Comparison of ENCODE assay signal across 1 cellular context in the genomic region with DNA sequence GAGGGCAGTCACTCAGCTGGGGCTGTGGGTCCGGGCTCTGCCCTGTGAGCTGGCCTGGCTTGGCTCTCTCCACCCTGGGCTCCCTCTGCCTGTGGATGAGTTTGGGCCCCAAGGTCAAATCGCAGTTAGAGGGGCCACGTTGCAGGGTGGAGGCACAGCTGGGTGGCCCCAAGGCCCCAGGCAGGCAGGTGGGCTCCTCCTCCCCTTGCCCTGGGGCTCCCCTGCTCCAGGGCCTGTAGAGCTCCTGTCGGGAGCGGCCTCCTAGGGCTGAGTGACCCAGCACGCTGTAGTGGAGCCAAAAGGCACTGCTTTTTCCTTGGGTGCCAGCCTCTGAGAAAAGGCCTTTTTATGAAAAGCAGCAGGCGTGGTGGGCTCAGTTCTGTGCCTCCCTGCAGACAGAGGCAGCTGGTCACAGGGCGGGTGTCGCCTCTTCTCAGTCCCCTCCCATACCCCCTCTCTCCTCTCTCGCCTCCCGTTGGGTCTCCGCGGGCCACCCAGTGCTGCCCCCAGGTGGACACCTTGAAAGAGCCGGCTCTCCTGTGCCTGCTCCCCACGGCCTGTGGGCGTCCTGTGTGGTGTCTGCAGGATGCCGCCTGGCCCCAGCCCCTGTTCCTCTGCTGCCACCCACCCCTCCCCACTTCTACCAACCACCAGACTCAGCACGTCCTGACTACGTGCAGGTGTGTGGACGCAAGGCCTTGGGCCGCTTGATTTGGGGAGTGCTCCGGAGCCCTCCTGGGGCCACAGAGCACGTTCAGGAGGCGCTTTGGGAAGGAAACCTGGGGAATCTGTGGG.
A peak's percentile ranks its signal among the peaks of the same experiment; 100 is the strongest.
TF ChIP-seq lines count a peak whose summit lies in the region.

No MANE protein-coding gene starts in this region.

TF ChIP-seq in HepG2, 621 proteins besides CTCF, POLR2A, EP300 and RAD21 (continued from another document and continues in another):
- TF ChIP-seq HMGXB4 (CRISPR knock-in tag; IDR thresholded peaks at IDR 0.05; ENCODE audit: borderline replicate concordance in 1 of 2, low read depth in 1 of 2) = peak; percentile 65 to 89
- TF ChIP-seq ZNF34 (CRISPR knock-in tag; IDR thresholded peaks at IDR 0.05; ENCODE audit: borderline replicate concordance) = no peak
- no peak for TF ChIP-seq MLXIP (CRISPR knock-in tag; IDR thresholded peaks at IDR 0.05; ENCODE audit: borderline replicate concordance)
- TF ChIP-seq YEATS2 (CRISPR knock-in tag; IDR thresholded peaks at IDR 0.05; ENCODE audit: borderline replicate concordance) = 0 out of 2 replicates have a peak, but pooled peaks have one; percentile 41
- TF ChIP-seq HNRNPH1 (optimal IDR thresholded peaks at IDR 0.05; ENCODE audit: low read depth, low read length) = no peak
- 0 out of 2 replicates have a peak, but pooled peaks have one; percentile 20 for TF ChIP-seq FOXK1 (CRISPR knock-in tag; IDR thresholded peaks at IDR 0.05; ENCODE audit: borderline replicate concordance, low read depth)
- TF ChIP-seq ZNF280B (CRISPR knock-in tag; IDR thresholded peaks at IDR 0.05; ENCODE audit: borderline replicate concordance) = peak; percentile 68
- no peak for TF ChIP-seq TSC22D2 (CRISPR knock-in tag; IDR thresholded peaks at IDR 0.05; ENCODE audit: borderline replicate concordance)
- 0 out of 2 replicates have a peak, but pooled peaks have one; percentile 32 for TF ChIP-seq ZNF678 (CRISPR knock-in tag; IDR thresholded peaks at IDR 0.05)
- TF ChIP-seq, protein P1, sequence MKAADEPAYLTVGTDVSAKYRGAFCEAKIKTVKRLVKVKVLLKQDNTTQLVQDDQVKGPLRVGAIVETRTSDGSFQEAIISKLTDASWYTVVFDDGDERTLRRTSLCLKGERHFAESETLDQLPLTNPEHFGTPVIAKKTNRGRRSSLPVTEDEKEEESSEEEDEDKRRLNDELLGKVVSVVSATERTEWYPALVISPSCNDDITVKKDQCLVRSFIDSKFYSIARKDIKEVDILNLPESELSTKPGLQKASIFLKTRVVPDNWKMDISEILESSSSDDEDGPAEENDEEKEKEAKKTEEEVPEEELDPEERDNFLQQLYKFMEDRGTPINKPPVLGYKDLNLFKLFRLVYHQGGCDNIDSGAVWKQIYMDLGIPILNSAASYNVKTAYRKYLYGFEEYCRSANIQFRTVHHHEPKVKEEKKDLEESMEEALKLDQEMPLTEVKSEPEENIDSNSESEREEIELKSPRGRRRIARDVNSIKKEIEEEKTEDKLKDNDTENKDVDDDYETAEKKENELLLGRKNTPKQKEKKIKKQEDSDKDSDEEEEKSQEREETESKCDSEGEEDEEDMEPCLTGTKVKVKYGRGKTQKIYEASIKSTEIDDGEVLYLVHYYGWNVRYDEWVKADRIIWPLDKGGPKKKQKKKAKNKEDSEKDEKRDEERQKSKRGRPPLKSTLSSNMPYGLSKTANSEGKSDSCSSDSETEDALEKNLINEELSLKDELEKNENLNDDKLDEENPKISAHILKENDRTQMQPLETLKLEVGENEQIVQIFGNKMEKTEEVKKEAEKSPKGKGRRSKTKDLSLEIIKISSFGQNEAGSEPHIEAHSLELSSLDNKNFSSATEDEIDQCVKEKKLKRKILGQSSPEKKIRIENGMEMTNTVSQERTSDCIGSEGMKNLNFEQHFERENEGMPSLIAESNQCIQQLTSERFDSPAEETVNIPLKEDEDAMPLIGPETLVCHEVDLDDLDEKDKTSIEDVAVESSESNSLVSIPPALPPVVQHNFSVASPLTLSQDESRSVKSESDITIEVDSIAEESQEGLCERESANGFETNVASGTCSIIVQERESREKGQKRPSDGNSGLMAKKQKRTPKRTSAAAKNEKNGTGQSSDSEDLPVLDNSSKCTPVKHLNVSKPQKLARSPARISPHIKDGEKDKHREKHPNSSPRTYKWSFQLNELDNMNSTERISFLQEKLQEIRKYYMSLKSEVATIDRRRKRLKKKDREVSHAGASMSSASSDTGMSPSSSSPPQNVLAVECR (CRISPR knock-in tag; IDR thresholded peaks at IDR 0.05; ENCODE audit: borderline replicate concordance) = peak; percentile 52; the same call in 1 of the 2 replicates
- TF ChIP-seq, protein P2, sequence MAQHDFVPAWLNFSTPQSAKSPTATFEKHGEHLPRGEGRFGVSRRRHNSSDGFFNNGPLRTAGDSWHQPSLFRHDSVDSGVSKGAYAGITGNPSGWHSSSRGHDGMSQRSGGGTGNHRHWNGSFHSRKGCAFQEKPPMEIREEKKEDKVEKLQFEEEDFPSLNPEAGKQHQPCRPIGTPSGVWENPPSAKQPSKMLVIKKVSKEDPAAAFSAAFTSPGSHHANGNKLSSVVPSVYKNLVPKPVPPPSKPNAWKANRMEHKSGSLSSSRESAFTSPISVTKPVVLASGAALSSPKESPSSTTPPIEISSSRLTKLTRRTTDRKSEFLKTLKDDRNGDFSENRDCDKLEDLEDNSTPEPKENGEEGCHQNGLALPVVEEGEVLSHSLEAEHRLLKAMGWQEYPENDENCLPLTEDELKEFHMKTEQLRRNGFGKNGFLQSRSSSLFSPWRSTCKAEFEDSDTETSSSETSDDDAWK (CRISPR knock-in tag; IDR thresholded peaks at IDR 0.05) = no peak
- no peak for TF ChIP-seq CCDC6 (CRISPR knock-in tag; IDR thresholded peaks at IDR 0.05)
- no peak for TF ChIP-seq ATF1 (CRISPR knock-in tag; IDR thresholded peaks at IDR 0.05)
- TF ChIP-seq, protein P3, sequence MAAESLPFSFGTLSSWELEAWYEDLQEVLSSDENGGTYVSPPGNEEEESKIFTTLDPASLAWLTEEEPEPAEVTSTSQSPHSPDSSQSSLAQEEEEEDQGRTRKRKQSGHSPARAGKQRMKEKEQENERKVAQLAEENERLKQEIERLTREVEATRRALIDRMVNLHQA (CRISPR knock-in tag; IDR thresholded peaks at IDR 0.05) = 0 out of 2 replicates have a peak, but pooled peaks have one; percentile 59
- no peak for TF ChIP-seq CERS6 (CRISPR knock-in tag; IDR thresholded peaks at IDR 0.05)
- no peak for TF ChIP-seq ZNF124 (CRISPR knock-in tag; IDR thresholded peaks at IDR 0.05)
- TF ChIP-seq ZNF562 (CRISPR knock-in tag; IDR thresholded peaks at IDR 0.05; ENCODE audit: borderline replicate concordance) = no peak
- TF ChIP-seq GTF3A (CRISPR knock-in tag; conservative IDR thresholded peaks at IDR 0.05) = no peak
- no peak for TF ChIP-seq MED8 (CRISPR knock-in tag; IDR thresholded peaks at IDR 0.05; ENCODE audit: insufficient replicate concordance)
- TF ChIP-seq ZNF501 (CRISPR knock-in tag; IDR thresholded peaks at IDR 0.05) = no peak
- peak; percentile 45; the same call in 1 of the 2 replicates for TF ChIP-seq ERF (CRISPR knock-in tag; IDR thresholded peaks at IDR 0.05)
- TF ChIP-seq ZNF30 (CRISPR knock-in tag; IDR thresholded peaks at IDR 0.05) = no peak
- TF ChIP-seq BORCS8-MEF2B (CRISPR knock-in tag; IDR thresholded peaks at IDR 0.05) = no peak; the same call in 1 of the 2 replicates
- no peak for TF ChIP-seq ZNF615 (CRISPR knock-in tag; IDR thresholded peaks at IDR 0.05; ENCODE audit: borderline replicate concordance)
- no peak for TF ChIP-seq ATF5 (CRISPR knock-in tag; IDR thresholded peaks at IDR 0.05; ENCODE audit: low read depth)
- TF ChIP-seq, protein P4, sequence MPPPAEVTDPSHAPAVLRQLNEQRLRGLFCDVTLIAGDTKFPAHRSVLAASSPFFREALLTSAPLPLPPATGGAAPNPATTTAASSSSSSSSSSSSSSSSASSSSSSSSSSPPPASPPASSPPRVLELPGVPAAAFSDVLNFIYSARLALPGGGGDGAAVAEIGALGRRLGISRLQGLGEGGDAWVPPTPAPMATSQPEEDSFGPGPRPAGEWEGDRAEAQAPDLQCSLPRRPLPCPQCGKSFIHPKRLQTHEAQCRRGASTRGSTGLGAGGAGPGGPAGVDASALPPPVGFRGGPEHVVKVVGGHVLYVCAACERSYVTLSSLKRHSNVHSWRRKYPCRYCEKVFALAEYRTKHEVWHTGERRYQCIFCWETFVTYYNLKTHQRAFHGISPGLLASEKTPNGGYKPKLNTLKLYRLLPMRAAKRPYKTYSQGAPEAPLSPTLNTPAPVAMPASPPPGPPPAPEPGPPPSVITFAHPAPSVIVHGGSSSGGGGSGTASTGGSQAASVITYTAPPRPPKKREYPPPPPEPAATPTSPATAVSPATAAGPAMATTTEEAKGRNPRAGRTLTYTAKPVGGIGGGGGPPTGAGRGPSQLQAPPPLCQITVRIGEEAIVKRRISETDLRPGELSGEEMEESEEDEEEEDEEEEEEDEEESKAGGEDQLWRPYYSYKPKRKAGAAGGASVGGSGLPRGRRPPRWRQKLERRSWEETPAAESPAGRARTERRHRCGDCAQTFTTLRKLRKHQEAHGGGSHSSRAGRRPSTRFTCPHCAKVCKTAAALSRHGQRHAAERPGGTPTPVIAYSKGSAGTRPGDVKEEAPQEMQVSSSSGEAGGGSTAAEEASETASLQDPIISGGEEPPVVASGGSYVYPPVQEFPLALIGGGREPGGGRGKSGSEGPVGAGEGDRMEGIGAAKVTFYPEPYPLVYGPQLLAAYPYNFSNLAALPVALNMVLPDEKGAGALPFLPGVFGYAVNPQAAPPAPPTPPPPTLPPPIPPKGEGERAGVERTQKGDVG (CRISPR knock-in tag; IDR thresholded peaks at IDR 0.05; ENCODE audit: borderline replicate concordance) = peak; percentile 67; the same call in 1 of the 2 replicates
- TF ChIP-seq, protein P5, sequence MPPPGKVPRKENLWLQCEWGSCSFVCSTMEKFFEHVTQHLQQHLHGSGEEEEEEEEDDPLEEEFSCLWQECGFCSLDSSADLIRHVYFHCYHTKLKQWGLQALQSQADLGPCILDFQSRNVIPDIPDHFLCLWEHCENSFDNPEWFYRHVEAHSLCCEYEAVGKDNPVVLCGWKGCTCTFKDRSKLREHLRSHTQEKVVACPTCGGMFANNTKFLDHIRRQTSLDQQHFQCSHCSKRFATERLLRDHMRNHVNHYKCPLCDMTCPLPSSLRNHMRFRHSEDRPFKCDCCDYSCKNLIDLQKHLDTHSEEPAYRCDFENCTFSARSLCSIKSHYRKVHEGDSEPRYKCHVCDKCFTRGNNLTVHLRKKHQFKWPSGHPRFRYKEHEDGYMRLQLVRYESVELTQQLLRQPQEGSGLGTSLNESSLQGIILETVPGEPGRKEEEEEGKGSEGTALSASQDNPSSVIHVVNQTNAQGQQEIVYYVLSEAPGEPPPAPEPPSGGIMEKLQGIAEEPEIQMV (CRISPR knock-in tag; IDR thresholded peaks at IDR 0.05; ENCODE audit: low read depth) = no peak
- no peak for TF ChIP-seq ZNF160 (CRISPR knock-in tag; IDR thresholded peaks at IDR 0.05)
- no peak for TF ChIP-seq ZNF143 (CRISPR knock-in tag; IDR thresholded peaks at IDR 0.05)
- no peak for TF ChIP-seq ZIK1 (CRISPR knock-in tag; IDR thresholded peaks at IDR 0.05; ENCODE audit: borderline replicate concordance, low read depth)
- no peak for TF ChIP-seq NR2F6 (IDR thresholded peaks at IDR 0.05)
- 0 out of 2 replicates have a peak, but pooled peaks have one; percentile 20 for TF ChIP-seq NR2F6 (CRISPR knock-in tag; IDR thresholded peaks at IDR 0.05)
